In the genomic region with DNA sequence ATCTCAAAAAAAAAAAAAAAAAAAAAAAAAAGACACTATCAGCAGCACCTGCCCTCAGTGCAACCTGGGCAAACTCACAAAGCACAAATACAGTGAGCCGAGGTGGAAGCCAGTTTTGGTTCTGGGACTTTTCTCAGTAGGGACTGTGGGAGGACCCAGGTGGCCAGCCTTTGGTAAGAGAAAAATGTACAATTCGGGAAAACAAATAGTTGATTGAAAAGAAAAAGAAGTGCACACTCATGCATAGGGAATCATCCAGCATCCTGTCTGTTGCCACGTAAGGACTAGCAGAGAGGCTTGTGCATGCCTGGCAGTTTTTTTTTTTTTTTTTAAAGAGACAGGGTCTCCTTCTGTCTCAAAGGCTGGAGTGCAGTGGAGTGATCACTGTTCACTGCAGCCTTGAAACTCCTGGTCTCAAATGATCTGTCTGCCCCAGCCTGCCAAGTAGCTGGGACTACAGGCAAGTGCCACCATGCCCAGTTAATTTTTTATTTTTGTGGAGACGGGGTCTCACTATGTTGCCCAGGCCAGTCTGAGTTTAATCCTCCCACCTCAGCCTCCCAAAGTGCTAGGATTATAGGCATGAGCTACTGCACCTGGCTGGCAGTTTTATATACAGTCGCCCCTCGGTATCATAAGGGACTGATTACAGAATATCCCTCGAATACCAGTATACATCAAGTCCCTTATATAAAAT, we compare ENCODE assay signal across 1 cellular context.
TF ChIP-seq lines count a peak whose summit lies in the region.

No MANE protein-coding gene starts in this region.

TF ChIP-seq in GM23338, 12 proteins besides CTCF, POLR2A, EP300 and RAD21 (continued from another document):
- TF ChIP-seq, protein P1, sequence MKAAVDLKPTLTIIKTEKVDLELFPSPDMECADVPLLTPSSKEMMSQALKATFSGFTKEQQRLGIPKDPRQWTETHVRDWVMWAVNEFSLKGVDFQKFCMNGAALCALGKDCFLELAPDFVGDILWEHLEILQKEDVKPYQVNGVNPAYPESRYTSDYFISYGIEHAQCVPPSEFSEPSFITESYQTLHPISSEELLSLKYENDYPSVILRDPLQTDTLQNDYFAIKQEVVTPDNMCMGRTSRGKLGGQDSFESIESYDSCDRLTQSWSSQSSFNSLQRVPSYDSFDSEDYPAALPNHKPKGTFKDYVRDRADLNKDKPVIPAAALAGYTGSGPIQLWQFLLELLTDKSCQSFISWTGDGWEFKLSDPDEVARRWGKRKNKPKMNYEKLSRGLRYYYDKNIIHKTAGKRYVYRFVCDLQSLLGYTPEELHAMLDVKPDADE (IDR thresholded peaks at IDR 0.05) = no peak
